Comparison of ENCODE assay signal across 21 cellular contexts in genomic region chr15:52150878-52151277, GRCh38. TPM values are rescaled to one million over a fixed set of nuclear protein-coding genes. Genes with fewer than 3 reads are reported as not detected.
A peak's percentile ranks its signal among the peaks of the same experiment; 100 is the strongest.
DNase-seq lines count a peak whose midpoint lies in the region; ATAC-seq and TF ChIP-seq lines count a peak whose summit lies in the region.
"Had no signal": no experiment of that assay in that cellular context is flagged by ENCODE, and none has a peak within 500 bp of the region (broad histone marks: within the 10 kb centered on the region; RNA-seq: fewer than 3 reads in every experiment).

No MANE protein-coding gene starts in this region.

- H3K9me3 Mint-ChIP-seq in endodermal cell (peaks cover 5% of the 10 kb centered on the region), osteocyte (ENCODE audit: unreplicated experiment) (no peaks in the 10 kb centered on the region)
- H3K9me3 Mint-ChIP-seq: CD4-positive, alpha-beta memory T cell had no signal

- H3K9ac ChIP-seq in endodermal cell (ENCODE audit: extremely low read depth, low read length, poor library complexity, severe bottlenecking), result no peak overlapping the region
- H3K9ac ChIP-seq: BLaER1 had no signal

- H3K27ac ChIP-seq in right atrium auricular region (no peak overlapping the region), endodermal cell (ENCODE audit: low read depth, low read length) (no peak overlapping the region), left lung (no peak overlapping the region)
- H3K27ac ChIP-seq: 22Rv1, A549, BLaER1, HL-60 had no signal

- H3K4me3 Mint-ChIP-seq in endodermal cell (no peak overlapping the region), osteocyte (ENCODE audit: unreplicated experiment) (no peak overlapping the region)
- H3K4me3 Mint-ChIP-seq: CD14-positive monocyte; CD4-positive, alpha-beta memory T cell; H9 had no signal

- H3K27ac Mint-ChIP-seq in endodermal cell (no peak overlapping the region), osteocyte (ENCODE audit: unreplicated experiment) (no peak overlapping the region)
- H3K27ac Mint-ChIP-seq: CD14-positive monocyte had no signal

- H3K27me3 Mint-ChIP-seq in endodermal cell (ENCODE audit: insufficient read depth) (no peaks in the 10 kb centered on the region), osteocyte (ENCODE audit: unreplicated experiment) (no peaks in the 10 kb centered on the region)
- H3K27me3 Mint-ChIP-seq: CD4-positive, alpha-beta memory T cell had no signal

- intact Hi-C loops in left cardiac atrium (cut with DNase I), result no loop called here
- intact Hi-C loops in left lung (cut with DNase I), result no loop called here

- H3K4me1 Mint-ChIP-seq in endodermal cell, result peaks cover 17% of the 10 kb centered on the region
- no peaks in the 10 kb centered on the region for H3K4me1 Mint-ChIP-seq in osteocyte (ENCODE audit: unreplicated experiment)

- H3K27me3 ChIP-seq in right atrium auricular region (no peaks in the 10 kb centered on the region), endodermal cell (ENCODE audit: control insufficient read depth, insufficient read depth, low read length, poor library complexity, severe bottlenecking) (no peaks in the 10 kb centered on the region), left lung (no peaks in the 10 kb centered on the region), HAP-1 (ENCODE audit: low read depth) (no peaks in the 10 kb centered on the region)
- H3K27me3 ChIP-seq: BLaER1 had no signal

- H3K4me3 ChIP-seq in right atrium auricular region, result no peak overlapping the region
- no peak overlapping the region for H3K4me3 ChIP-seq in endodermal cell (ENCODE audit: low read length)
- no peak overlapping the region for H3K4me3 ChIP-seq in left lung
- H3K4me3 ChIP-seq in HAP-1, result no peak overlapping the region
- H3K4me3 ChIP-seq: A549, BLaER1 had no signal

- in situ Hi-C loops in HAP-1 (cut with MboI; ENCODE audit: low sequenced_read_pairs), result no loop called here

- H3K36me3 Mint-ChIP-seq in endodermal cell (ENCODE audit: low read depth) (peaks cover 18% of the 10 kb centered on the region), osteocyte (ENCODE audit: unreplicated experiment) (peaks cover 40% of the 10 kb centered on the region)

- 90 to 92% methylated on average over 2 to 4 of the region's 4 CpGs for WGBS in endodermal cell (ENCODE audit: insufficient coverage in 1 of 2, insufficient read length in 1 of 2), 2 experiments

- peaks cover 58% of the 10 kb centered on the region for H3K36me3 ChIP-seq in right atrium auricular region
- peaks cover 3% of the 10 kb centered on the region for H3K36me3 ChIP-seq in endodermal cell (ENCODE audit: control insufficient read depth, insufficient read depth, low read length)
- peaks cover 0 to 12% of the 10 kb centered on the region in 2 donors for H3K36me3 ChIP-seq in left lung
- H3K36me3 ChIP-seq in HAP-1 (replicated peaks), result peaks cover 3% of the 10 kb centered on the region

- DNase-seq in right atrium auricular region (ENCODE audit: low spot score), result peak; percentile 2
- no peak for DNase-seq in left cardiac atrium
- peak; percentile 37 for DNase-seq in endodermal cell
- DNase-seq in osteocyte (ENCODE audit: extremely low spot score, unreplicated experiment), result peak; percentile 56
- no peak for DNase-seq in left lung
- DNase-seq in HAP-1 (ENCODE audit: low spot score in 2 of 2), result no peak
- DNase-seq in SW480 (ENCODE audit: low spot score), result no peak
- no peak for DNase-seq in left lobe of liver (ENCODE audit: low spot score)
- DNase-seq: AML-193; Calu3; CD4-positive, alpha-beta memory T cell; DMS79 treated with DMSO at 0.1 percent for 48 hours; GF-D8; H9 had no signal

- no peak for TF ChIP-seq CTCF in right atrium auricular region (IDR thresholded peaks at IDR 0.05)
- TF ChIP-seq CTCF in endodermal cell (conservative IDR thresholded peaks at IDR 0.05), result no peak
- TF ChIP-seq CTCF in osteocyte (IDR thresholded peaks at IDR 0.05), result no peak
- TF ChIP-seq CTCF in left lung (IDR thresholded peaks at IDR 0.05), result no peak

- ATAC-seq in left cardiac atrium (no peak), left lung (no peak), left lobe of liver (no peak)
- ATAC-seq: A549 had no signal

- no peaks in the 10 kb centered on the region for H3K9me3 ChIP-seq in right atrium auricular region
- peaks cover 4% of the 10 kb centered on the region for H3K9me3 ChIP-seq in endodermal cell (ENCODE audit: control insufficient read depth, low read length)
- H3K9me3 ChIP-seq in left lung, result no peaks in the 10 kb centered on the region
- H3K9me3 ChIP-seq in HAP-1, result no peaks in the 10 kb centered on the region
- H3K9me3 ChIP-seq: A549 had no signal

- H3K4me1 ChIP-seq in right atrium auricular region, result peaks cover 0 to 4% of the 10 kb centered on the region in 2 donors
- peaks cover 8% of the 10 kb centered on the region for H3K4me1 ChIP-seq in endodermal cell (ENCODE audit: control insufficient read depth, insufficient read depth, low read length)
- H3K4me1 ChIP-seq in left lung, result no peaks in the 10 kb centered on the region
- H3K4me1 ChIP-seq in HAP-1, result no peaks in the 10 kb centered on the region
- H3K4me1 ChIP-seq: A549 had no signal

RNA-seq across cellular contexts. Expression of gene BCL2L10, which starts 38.3 kb away (rescaled TPM):
- total RNA-seq in right atrium auricular region, result under 1 TPM in 1 of 2 donors, not detected in 1; 0.37 TPM
- not detected for total RNA-seq in left cardiac atrium
- total RNA-seq in endodermal cell, result 1 to 10 TPM in 1 of 2 donors, not detected in 1; 1.5 TPM
- polyA plus RNA-seq in endodermal cell (2013, experiment 1 of 2), result not detected
- polyA plus RNA-seq in endodermal cell (2013, experiment 2 of 2), result 0.29 TPM
- not detected in 2 replicates for total RNA-seq in osteocyte
- total RNA-seq in left lung, result under 1 TPM in 1 of 2 donors, not detected in 1; 0.20 TPM
- total RNA-seq in left lobe of liver, result 4.2 TPM
- total RNA-seq: Calu3, H1, H9, HT1080 had no signal
- polyA plus RNA-seq: CD14-positive monocyte; CD4-positive, alpha-beta memory T cell had no signal

RNA-seq across cellular contexts. Expression of gene GNB5, which starts 40.3 kb away (rescaled TPM):
- total RNA-seq in right atrium auricular region (10 to 100 TPM; 30.1 to 38.5 TPM), left cardiac atrium (10 to 100 TPM; 36.3 to 63.4 TPM), endodermal cell (10 to 100 TPM; 19.1 to 20.7 TPM), osteocyte (34.0 and 34.5 TPM in 2 replicates), left lung (10 to 100 TPM; 13.9 to 18.9 TPM), left lobe of liver (12.7 TPM)
- polyA plus RNA-seq in endodermal cell (2013, experiment 1 of 2), result 18.2 TPM
- 15.7 TPM for polyA plus RNA-seq in endodermal cell (2013, experiment 2 of 2)

Comparison
In these comparisons a context has a peak if more than half of its experiments do, and no peak if none do; other contexts are left out.
1. DNase-seq: peak in right atrium auricular region (single experiment), endodermal cell (single experiment) and osteocyte (single experiment); none in left cardiac atrium (single experiment), left lung (0 of 2), HAP-1 (0 of 2), SW480 (single experiment) and left lobe of liver (single experiment).